ENCODE assay signal across 13 cellular contexts in genomic region chr5:172129174-172129764, GRCh38. TPM values are rescaled to one million over a fixed set of nuclear protein-coding genes. Genes with fewer than 3 reads are reported as not detected.
DNase-seq lines count a peak whose midpoint lies in the region; ATAC-seq, FAIRE-seq and TF ChIP-seq lines count a peak whose summit lies in the region.
"Had no signal": no experiment of that assay in that cellular context is flagged by ENCODE, and none has a peak within 500 bp of the region (broad histone marks: within the 10 kb centered on the region; RNA-seq: fewer than 3 reads in every experiment).

No MANE protein-coding gene starts in this region.

- H3K79me2 ChIP-seq in astrocyte (ENCODE audit: insufficient read depth, low read length) = peaks cover 28% of the 10 kb centered on the region

- no peak overlapping the region for H3K4me3 ChIP-seq in CD8-positive, alpha-beta T cell (ENCODE audit: low read depth, low read length)
- no peak overlapping the region for H3K4me3 ChIP-seq in astrocyte (ENCODE audit: insufficient read depth, low read depth, low read length)

- H3K36me3 ChIP-seq in CD8-positive, alpha-beta T cell (ENCODE audit: insufficient read depth, low read length) = peaks cover 39% of the 10 kb centered on the region
- H3K36me3 ChIP-seq in astrocyte (ENCODE audit: insufficient read depth, low read length) = peaks cover 5% of the 10 kb centered on the region

- H2AFZ ChIP-seq in astrocyte (ENCODE audit: low read depth, low read length) = no peak overlapping the region

- no peak overlapping the region for H3K4me2 ChIP-seq in astrocyte (ENCODE audit: low read length)

- FAIRE-seq in astrocyte (lab: Jason Lieb, UNC) = no peak
- no peak for FAIRE-seq in RCC 7860 (lab: Jason Lieb, UNC)
- FAIRE-seq: keratinocyte had no signal

- H3K9ac ChIP-seq in astrocyte (ENCODE audit: low read length) = no peak overlapping the region

- DNase-seq in NOMO-1 treated with DMSO at 0.1 percent for 48 hours (lab: John Stamatoyannopoulos, UW; ENCODE audit: unreplicated experiment) (peak; percentile 9), NOMO-1 treated with dmso at 0.1 percent for 144 hours (lab: John Stamatoyannopoulos, UW; ENCODE audit: unreplicated experiment) (no peak), astrocyte (ENCODE audit: low read depth) (no peak), RCC 7860 (ENCODE audit: low spot score) (no peak), iPS-NIHi11 (ENCODE audit: low spot score) (no peak)
- DNase-seq in CD8-positive, alpha-beta T cell = no peak
- no peak for DNase-seq in natural killer cell treated with Interleukin-12 subunit alpha and Interleukin-12 subunit beta and Interleukin-15 and Interleukin-18, amount 100 ng/mL, for 72 hours (ENCODE audit: low spot score)
- DNase-seq in activated CD4-positive, CD25-positive, alpha-beta regulatory T cell (lab: John Stamatoyannopoulos, UW) = no peak
- DNase-seq: 8988T; activated CD4-positive, alpha-beta T cell treated with anti-CD3 and anti-CD28 coated beads for 4 hours; NCI-H2081; NCI-H69 had no signal

- peak overlapping the region; percentile 25 for H3K27ac Mint-ChIP-seq in CD8-positive, alpha-beta T cell
- peak overlapping the region; percentile 38 for H3K27ac Mint-ChIP-seq in astrocyte (ENCODE audit: unreplicated experiment)
- peak overlapping the region; percentile 75 to 92 for H3K27ac Mint-ChIP-seq in natural killer cell treated with Interleukin-12 subunit alpha and Interleukin-12 subunit beta and Interleukin-15 and Interleukin-18, amount 100 ng/mL, for 72 hours

- H4K20me1 ChIP-seq in astrocyte (ENCODE audit: insufficient read depth, low read length) = peaks cover 45% of the 10 kb centered on the region

- TF ChIP-seq CTCF in CD8-positive, alpha-beta T cell (IDR thresholded peaks at IDR 0.05) = no peak
- TF ChIP-seq CTCF in astrocyte (IDR thresholded peaks at IDR 0.05; ENCODE audit: insufficient read depth, low read depth, low read length) = no peak

- CTCF ChIA-PET in CD8-positive, alpha-beta T cell (lab: Charles Lee) = interaction anchor here (1.5 to 2.0 kb wide), 2 partner anchors 23 to 58 kb away, joined by 3 to 8 read pairs; partner anchors contain the start of gene STK10

- no peak for ATAC-seq in CD8-positive, alpha-beta T cell
- no peak for ATAC-seq in natural killer cell treated with Interleukin-12 subunit alpha and Interleukin-12 subunit beta and Interleukin-15 and Interleukin-18, amount 100 ng/mL, for 72 hours

- H3K9me3 Mint-ChIP-seq in CD8-positive, alpha-beta T cell = no peaks in the 10 kb centered on the region
- no peaks in the 10 kb centered on the region for H3K9me3 Mint-ChIP-seq in astrocyte (ENCODE audit: unreplicated experiment)
- H3K9me3 Mint-ChIP-seq in natural killer cell treated with Interleukin-12 subunit alpha and Interleukin-12 subunit beta and Interleukin-15 and Interleukin-18, amount 100 ng/mL, for 72 hours = no peaks in the 10 kb centered on the region

- intact Hi-C loops in CD8-positive, alpha-beta T cell (cut with DNase I, micrococcal nuclease) = loop anchor here in 1 of 2 experiments (2.0 kb wide), 1 partner anchor 16 kb away; no protein-coding TSS in a partner anchor

- POLR2A ChIA-PET in CD8-positive, alpha-beta T cell (lab: Charles Lee) = interaction anchor here (0.8 to 1.3 kb wide), 2 partner anchors 44 to 60 kb away, joined by 3 to 5 read pairs; no protein-coding TSS in a partner anchor

- H3K9me3 ChIP-seq in CD8-positive, alpha-beta T cell (ENCODE audit: low read length) = no peaks in the 10 kb centered on the region
- H3K9me3 ChIP-seq in astrocyte (ENCODE audit: insufficient read depth, low read depth, low read length) = no peaks in the 10 kb centered on the region

- H3K27me3 ChIP-seq in CD8-positive, alpha-beta T cell (ENCODE audit: insufficient read depth, low read length) = no peaks in the 10 kb centered on the region
- no peaks in the 10 kb centered on the region for H3K27me3 ChIP-seq in astrocyte (ENCODE audit: insufficient read depth, low read length)

- peaks cover 68% of the 10 kb centered on the region for H3K4me1 Mint-ChIP-seq in CD8-positive, alpha-beta T cell (ENCODE audit: low read depth)
- H3K4me1 Mint-ChIP-seq in astrocyte (ENCODE audit: low read depth, unreplicated experiment) = peaks cover 16% of the 10 kb centered on the region
- peaks cover 53 to 69% of the 10 kb centered on the region in 2 donors for H3K4me1 Mint-ChIP-seq in natural killer cell treated with Interleukin-12 subunit alpha and Interleukin-12 subunit beta and Interleukin-15 and Interleukin-18, amount 100 ng/mL, for 72 hours (ENCODE audit: low read depth in 2 of 2)

- H3K4me1 ChIP-seq in CD8-positive, alpha-beta T cell (ENCODE audit: insufficient read depth, low read length) = peaks cover 27% of the 10 kb centered on the region
- H3K4me1 ChIP-seq in astrocyte (ENCODE audit: insufficient read depth, low read length) = peaks cover 11% of the 10 kb centered on the region

- H3K27ac ChIP-seq in CD8-positive, alpha-beta T cell (ENCODE audit: low read depth, low read length) = no peak overlapping the region
- H3K27ac ChIP-seq in astrocyte (ENCODE audit: low read depth, low read length) = no peak overlapping the region

- H3K4me3 Mint-ChIP-seq in CD8-positive, alpha-beta T cell = no peak overlapping the region
- no peak overlapping the region for H3K4me3 Mint-ChIP-seq in astrocyte (ENCODE audit: unreplicated experiment)
- H3K4me3 Mint-ChIP-seq in natural killer cell treated with Interleukin-12 subunit alpha and Interleukin-12 subunit beta and Interleukin-15 and Interleukin-18, amount 100 ng/mL, for 72 hours = no peak overlapping the region

- H3K27me3 Mint-ChIP-seq in CD8-positive, alpha-beta T cell (ENCODE audit: low read depth) = no peaks in the 10 kb centered on the region
- H3K27me3 Mint-ChIP-seq in astrocyte (ENCODE audit: low read depth, unreplicated experiment) = no peaks in the 10 kb centered on the region
- no peaks in the 10 kb centered on the region for H3K27me3 Mint-ChIP-seq in natural killer cell treated with Interleukin-12 subunit alpha and Interleukin-12 subunit beta and Interleukin-15 and Interleukin-18, amount 100 ng/mL, for 72 hours

- H3K36me3 Mint-ChIP-seq in CD8-positive, alpha-beta T cell = peaks cover 79% of the 10 kb centered on the region
- H3K36me3 Mint-ChIP-seq in astrocyte (ENCODE audit: low read depth, unreplicated experiment) = peaks cover 21% of the 10 kb centered on the region
- peaks cover 15% of the 10 kb centered on the region for H3K36me3 Mint-ChIP-seq in natural killer cell treated with Interleukin-12 subunit alpha and Interleukin-12 subunit beta and Interleukin-15 and Interleukin-18, amount 100 ng/mL, for 72 hours

RNA-seq across cellular contexts. Expression of gene STK10, which starts 58.8 kb away (rescaled TPM):
- 100 to 1,000 TPM; 172 to 182 TPM for total RNA-seq in CD8-positive, alpha-beta T cell
- 59.8 and 60.2 TPM in 2 replicates for total RNA-seq in astrocyte
- total RNA-seq in natural killer cell treated with Interleukin-12 subunit alpha and Interleukin-12 subunit beta and Interleukin-15 and Interleukin-18, amount 100 ng/mL, for 72 hours = 100 to 1,000 TPM; 199 to 218 TPM

Comparison
In these comparisons a context has a peak if more than half of its experiments do, and no peak if none do; other contexts are left out.
1. H3K27ac Mint-ChIP-seq: peak in every context shown above with its lines; median percentile 84 in natural killer cell treated with Interleukin-12 subunit alpha and Interleukin-12 subunit beta and Interleukin-15 and Interleukin-18, amount 100 ng/mL, for 72 hours; 38 in astrocyte; 25 in CD8-positive, alpha-beta T cell.